Comparison of ENCODE assay signal across 1 cellular context in genomic region chr3:189233225-189233858, GRCh38.
TF ChIP-seq lines count a peak whose summit lies in the region.

No MANE protein-coding gene starts in this region.

TF ChIP-seq in HepG2, 621 proteins besides CTCF, POLR2A, EP300 and RAD21 (continued from another document):
- no peak for TF ChIP-seq ZSCAN5A (CRISPR knock-in tag; IDR thresholded peaks at IDR 0.05; ENCODE audit: borderline replicate concordance)
- no peak for TF ChIP-seq YEATS2 (CRISPR knock-in tag; IDR thresholded peaks at IDR 0.05; ENCODE audit: borderline replicate concordance)
- no peak for TF ChIP-seq ZC3H4 (CRISPR knock-in tag; IDR thresholded peaks at IDR 0.05; ENCODE audit: borderline replicate concordance)
- peak; percentile 25 for TF ChIP-seq XRCC5 (optimal IDR thresholded peaks at IDR 0.05; ENCODE audit: low read length)
- TF ChIP-seq MEIS2 (CRISPR knock-in tag; IDR thresholded peaks at IDR 0.05), result no peak
